ENCODE assay signal across 8 cellular contexts in the genomic region with DNA sequence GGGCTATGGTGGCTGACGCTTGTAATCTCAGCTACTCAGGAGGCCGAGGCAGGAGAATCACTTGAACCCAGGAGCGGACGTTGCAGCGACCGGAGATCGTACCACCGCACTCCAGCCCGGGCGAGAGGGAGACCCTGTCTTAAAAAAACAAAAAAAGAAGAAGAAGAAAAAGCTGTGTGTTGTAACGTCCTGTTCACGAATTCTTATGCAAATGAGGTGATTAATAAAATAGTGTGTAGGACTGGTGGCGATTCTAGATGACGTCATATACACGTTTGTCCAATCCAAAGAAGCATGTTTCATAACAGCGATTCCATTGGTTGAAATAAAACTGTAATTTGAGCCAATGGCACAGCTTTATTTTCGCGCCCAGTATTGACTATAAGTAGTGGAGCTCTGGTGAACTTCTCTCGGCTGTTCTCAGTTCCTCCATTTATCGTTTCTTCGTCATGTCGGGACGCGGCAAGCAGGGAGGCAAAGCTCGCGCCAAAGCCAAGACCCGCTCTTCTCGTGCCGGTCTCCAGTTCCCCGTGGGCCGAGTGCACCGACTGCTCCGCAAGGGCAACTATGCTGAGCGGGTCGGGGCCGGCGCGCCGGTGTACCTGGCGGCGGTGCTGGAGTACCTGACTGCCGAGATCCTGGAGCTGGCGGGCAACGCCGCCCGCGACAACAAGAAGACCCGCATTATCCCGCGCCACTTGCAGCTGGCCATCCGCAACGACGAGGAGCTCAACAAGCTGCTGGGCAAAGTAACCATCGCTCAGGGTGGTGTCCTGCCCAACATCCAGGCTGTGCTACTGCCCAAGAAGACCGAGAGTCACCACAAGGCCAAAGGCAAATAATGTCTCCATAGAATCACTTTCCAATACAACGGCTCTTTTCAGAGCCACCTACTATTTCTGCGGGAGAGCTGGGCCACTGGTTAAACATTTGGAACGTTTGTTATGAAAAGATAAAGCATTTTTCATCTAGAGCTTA. TPM values are rescaled to one million over a fixed set of nuclear protein-coding genes. Genes with fewer than 3 reads are reported as not detected.
DNase-seq lines count a peak whose midpoint lies in the region; ATAC-seq and TF ChIP-seq lines count a peak whose summit lies in the region.

No MANE protein-coding gene starts in this region.

- ATAC-seq in GM18511 (IDR thresholded peaks at IDR 0.05; ENCODE audit: unreplicated experiment) (peak; percentile 59), HG03025 (IDR thresholded peaks at IDR 0.05; ENCODE audit: low FRiP score, unreplicated experiment) (peak; percentile 43), gastrocnemius medialis (peak; percentile 94 to 95)

- H3K36me3 ChIP-seq in brain microvascular endothelial cell (replicated peaks) (no peaks in the 10 kb centered on the region), gastrocnemius medialis (no peaks in the 10 kb centered on the region)

- H3K4me3 ChIP-seq in brain microvascular endothelial cell (ENCODE audit: low read depth, low read length) (peak overlapping the region; percentile 76), iPS-11a (ENCODE audit: low read depth, low read length) (peak overlapping the region; percentile 78), gastrocnemius medialis (peak overlapping the region; percentile 60 to 66 (median 64))

- no peaks in the 10 kb centered on the region for H3K9me3 ChIP-seq in gastrocnemius medialis

- H3K4me1 ChIP-seq in gastrocnemius medialis = peaks cover 25 to 31% of the 10 kb centered on the region in 2 donors

- TF ChIP-seq CTCF in brain microvascular endothelial cell (IDR thresholded peaks at IDR 0.05; ENCODE audit: low read depth, low read length, missing control alignments) (no peak), gastrocnemius medialis (IDR thresholded peaks at IDR 0.05 in 4 of 5, conservative IDR thresholded peaks at IDR 0.05 in 1 of 5) (no peak)

- intact Hi-C loops in gastrocnemius medialis (cut with DNase I; ENCODE audit: low total_unique reads) = loop anchor here (2.0 kb wide), 2 partner anchors 26 to 30 kb away; a partner anchor contains a TSS

- in situ Hi-C loops in brain microvascular endothelial cell (cut with HindIII; ENCODE audit: low pct_ligation_motif_present, low sequenced_read_pairs) (no loop called here), gastrocnemius medialis (cut with MboI; ENCODE audit: low sequenced_read_pairs in 4 of 4) (no loop called here)

- H3K27me3 ChIP-seq in brain microvascular endothelial cell (replicated peaks) = no peaks in the 10 kb centered on the region
- H3K27me3 ChIP-seq in gastrocnemius medialis = peaks cover 51 to 71% (median 63%) of the 10 kb centered on the region in 3 donors

- H3K27ac ChIP-seq in brain microvascular endothelial cell = peak overlapping the region; percentile 83
- H3K27ac ChIP-seq in gastrocnemius medialis = peak overlapping the region in 1 of 4 donors; percentile 34

- peak; percentile 67 for DNase-seq in 8988T
- peak; percentile 89 to 96 for DNase-seq in NCI-H1930 (lab: John Stamatoyannopoulos, UW)
- peak; percentile 24 for DNase-seq in T1000 (lab: John Stamatoyannopoulos, UW)
- DNase-seq in brain microvascular endothelial cell = peak; percentile 95
- DNase-seq in gastrocnemius medialis = peak in 1 of 2 donors; percentile 29

- TF ChIP-seq POLR2A in gastrocnemius medialis (IDR thresholded peaks at IDR 0.05) = peak; percentile 28 to 49

RNA-seq across cellular contexts. Expression of a gene that starts 47.0 kb away (rescaled TPM):
- not detected for total RNA-seq in gastrocnemius medialis

Comparison
In these comparisons a context has a peak if more than half of its experiments do, and no peak if none do; other contexts are left out.
1. ATAC-seq: peak in every context shown above with its lines; median percentile 94 in gastrocnemius medialis; 59 in GM18511; 43 in HG03025.